In the genomic region with DNA sequence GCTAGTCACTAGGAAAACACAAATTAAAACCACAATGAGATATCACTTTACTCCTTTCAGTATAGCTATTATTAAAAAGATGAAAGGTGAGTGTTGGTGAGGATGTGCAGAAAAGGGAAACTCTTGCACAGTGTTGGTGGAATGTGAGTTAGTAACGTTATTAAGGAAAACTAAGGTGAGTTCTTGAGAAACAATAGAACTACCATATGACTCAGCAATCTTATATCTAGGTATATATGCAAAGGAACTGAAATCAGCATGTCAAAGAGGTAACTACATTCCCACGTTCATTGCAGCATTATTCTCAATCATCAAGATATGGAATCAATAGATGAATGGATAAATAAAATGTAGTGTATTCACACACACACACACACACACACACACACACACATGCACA, we compare ENCODE assay signal across 3 cellular contexts.
TF ChIP-seq lines count a peak whose summit lies in the region.

No MANE protein-coding gene starts in this region.

TF ChIP-seq in A549, 52 proteins besides CTCF, POLR2A, EP300 and RAD21:
- TF ChIP-seq BHLHE40 (IDR thresholded peaks at IDR 0.05; ENCODE audit: low read depth, low read length), result no peak
- no peak for TF ChIP-seq NPAS2 (CRISPR knock-in tag; IDR thresholded peaks at IDR 0.05; ENCODE audit: borderline replicate concordance)
- peak; percentile 20 for TF ChIP-seq MAFK (IDR thresholded peaks at IDR 0.05; ENCODE audit: partially characterized antibody)
- TF ChIP-seq ZNF302 (CRISPR knock-in tag; IDR thresholded peaks at IDR 0.05), result no peak
- no peak for TF ChIP-seq JUNB (IDR thresholded peaks at IDR 0.05)
- no peak for TF ChIP-seq SMC3 (IDR thresholded peaks at IDR 0.05)

TF ChIP-seq in IMR-90, 13 proteins besides CTCF, POLR2A, EP300 and RAD21:
- TF ChIP-seq BHLHE40 (IDR thresholded peaks at IDR 0.05; ENCODE audit: low read depth, low read length), result no peak
- peak; percentile 14; the same call in 1 of the 2 replicates for TF ChIP-seq NFE2L2 (IDR thresholded peaks at IDR 0.05; ENCODE audit: low read depth, low read length)
- TF ChIP-seq SMC3 (IDR thresholded peaks at IDR 0.05; ENCODE audit: low read depth, low read length), result no peak
TF ChIP-seq in IMR-90: peak in this region for 1.

TF ChIP-seq in H1, 55 proteins besides CTCF, POLR2A, EP300 and RAD21:
- TF ChIP-seq MAFK (IDR thresholded peaks at IDR 0.05; ENCODE audit: low read depth, low read length) (peak; percentile 55; the same call in 1 of the 2 replicates), RXRA (IDR thresholded peaks at IDR 0.05; ENCODE audit: insufficient read depth, low read depth, low read length) (no peak)
